In the genomic region with DNA sequence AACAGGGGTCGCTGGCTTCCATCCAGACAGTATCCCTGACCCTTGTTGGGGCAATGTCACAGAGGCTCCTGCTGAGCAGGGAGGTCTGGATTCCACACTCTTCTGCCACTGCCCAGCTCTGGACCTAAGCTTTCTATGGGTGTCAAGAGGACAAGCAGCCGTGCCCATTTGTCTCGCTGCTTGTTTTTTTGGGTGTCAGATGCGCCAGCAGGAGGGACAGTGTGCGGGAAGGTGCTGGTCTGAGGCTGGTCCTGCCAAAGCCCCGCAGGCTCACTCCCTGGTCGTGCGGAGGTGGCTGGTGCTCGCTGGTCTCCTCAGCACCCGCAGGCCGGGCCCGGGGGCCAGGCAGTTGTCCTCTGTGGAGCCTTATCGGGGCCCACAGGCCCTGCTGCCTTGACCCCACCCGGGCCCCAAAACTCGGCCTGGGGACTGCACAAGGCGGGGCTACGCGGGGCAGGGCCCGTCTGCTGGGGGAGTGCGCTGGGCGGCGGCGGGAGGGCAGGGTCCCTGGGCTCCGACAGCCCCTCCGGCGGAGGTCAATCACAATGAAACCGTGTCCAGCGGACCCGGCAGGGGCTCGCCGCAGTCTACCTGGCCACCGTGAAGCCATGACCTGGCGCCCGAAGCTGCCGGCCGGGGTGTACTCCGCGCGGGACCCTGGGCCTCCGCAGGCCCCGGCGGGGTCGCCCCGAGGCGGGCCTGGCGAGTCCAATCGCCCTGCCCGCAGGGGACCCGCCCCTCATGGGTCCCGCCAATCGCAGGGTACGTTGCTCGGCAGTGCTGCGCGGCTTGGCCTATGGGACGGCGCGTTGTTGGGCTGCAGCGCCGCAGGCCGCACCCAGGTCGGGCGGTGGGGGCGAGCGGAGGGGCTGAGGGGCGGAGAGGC, we compare ENCODE assay signal across 7 cellular contexts.
DNase-seq lines count a peak whose midpoint lies in the region; ATAC-seq and TF ChIP-seq lines count a peak whose summit lies in the region.

A gene with protein sequence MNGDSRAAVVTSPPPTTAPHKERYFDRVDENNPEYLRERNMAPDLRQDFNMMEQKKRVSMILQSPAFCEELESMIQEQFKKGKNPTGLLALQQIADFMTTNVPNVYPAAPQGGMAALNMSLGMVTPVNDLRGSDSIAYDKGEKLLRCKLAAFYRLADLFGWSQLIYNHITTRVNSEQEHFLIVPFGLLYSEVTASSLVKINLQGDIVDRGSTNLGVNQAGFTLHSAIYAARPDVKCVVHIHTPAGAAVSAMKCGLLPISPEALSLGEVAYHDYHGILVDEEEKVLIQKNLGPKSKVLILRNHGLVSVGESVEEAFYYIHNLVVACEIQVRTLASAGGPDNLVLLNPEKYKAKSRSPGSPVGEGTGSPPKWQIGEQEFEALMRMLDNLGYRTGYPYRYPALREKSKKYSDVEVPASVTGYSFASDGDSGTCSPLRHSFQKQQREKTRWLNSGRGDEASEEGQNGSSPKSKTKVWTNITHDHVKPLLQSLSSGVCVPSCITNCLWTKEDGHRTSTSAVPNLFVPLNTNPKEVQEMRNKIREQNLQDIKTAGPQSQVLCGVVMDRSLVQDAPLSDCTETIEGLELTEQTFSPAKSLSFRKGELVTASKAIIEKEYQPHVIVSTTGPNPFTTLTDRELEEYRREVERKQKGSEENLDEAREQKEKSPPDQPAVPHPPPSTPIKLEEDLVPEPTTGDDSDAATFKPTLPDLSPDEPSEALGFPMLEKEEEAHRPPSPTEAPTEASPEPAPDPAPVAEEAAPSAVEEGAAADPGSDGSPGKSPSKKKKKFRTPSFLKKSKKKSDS (plus strand): TSS at position 822 of the 886 bp plus-strand sequence. CDS start 32,072 bp downstream, outside the sequence.

- peak within 1 kb of the TSS; percentile 86 for H3K4me3 ChIP-seq in retinal pigment epithelial cell (ENCODE audit: low read length)

- peak; percentile 53 for DNase-seq in NCI-H1694 (lab: John Stamatoyannopoulos, UW)
- peak; percentile 94 for DNase-seq in T1000 (lab: John Stamatoyannopoulos, UW)
- peak; percentile 99 for DNase-seq in astrocyte of the hippocampus (ENCODE audit: low read depth, low spot score)
- peak; percentile 90 to 95 for DNase-seq in hippocampal formation (lab: John Stamatoyannopoulos, UW)
- peak; percentile 69 for DNase-seq in retinal pigment epithelial cell (ENCODE audit: low read depth)

- no peak for TF ChIP-seq CTCF in retinal pigment epithelial cell (conservative IDR thresholded peaks at IDR 0.05; ENCODE audit: low read depth, low read length)

- peak; percentile 43 for ATAC-seq in GM18499 (IDR thresholded peaks at IDR 0.05; ENCODE audit: insufficient read depth, unreplicated experiment)
- peak; percentile 91 for ATAC-seq in HG02798 (IDR thresholded peaks at IDR 0.05; ENCODE audit: poor library complexity, unreplicated experiment)

Comparison
In these comparisons a context has a peak if more than half of its experiments do, and no peak if none do; other contexts are left out.
1. Peak in every context shown above with its lines: DNase-seq, ATAC-seq and H3K4me3 ChIP-seq.